In the genomic region with DNA sequence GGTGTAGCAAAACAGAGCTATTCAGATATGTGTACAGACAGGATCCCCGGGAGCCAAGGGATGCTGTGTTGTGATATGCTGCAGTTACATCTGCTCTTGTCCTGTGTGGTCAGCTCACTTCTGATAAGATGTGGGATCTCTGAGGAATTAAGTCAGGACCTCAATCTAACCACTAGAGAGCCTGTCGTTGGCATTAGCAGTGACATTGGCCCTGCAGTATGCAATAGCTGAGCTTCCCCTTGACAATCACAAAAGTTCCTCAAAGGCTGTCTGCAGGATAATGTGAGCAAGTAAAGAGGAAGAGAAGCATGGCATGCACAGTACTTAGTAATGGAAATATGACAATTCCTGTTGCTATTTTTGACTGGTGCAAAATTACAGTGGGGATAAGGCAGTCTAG, we compare ENCODE assay signal across 1 cellular context.
TF ChIP-seq lines count a peak whose summit lies in the region.

No MANE protein-coding gene starts in this region.

TF ChIP-seq in H1, 55 proteins besides CTCF, POLR2A, EP300 and RAD21:
- TF ChIP-seq TCF12 (IDR thresholded peaks at IDR 0.05; ENCODE audit: low read depth, low read length) = no peak
- TF ChIP-seq MAFK (IDR thresholded peaks at IDR 0.05; ENCODE audit: low read depth, low read length) = no peak
- TF ChIP-seq FOSL1 (IDR thresholded peaks at IDR 0.05; ENCODE audit: insufficient read depth, low read depth, low read length) = no peak
- no peak for TF ChIP-seq EGR1 (IDR thresholded peaks at IDR 0.05; ENCODE audit: borderline replicate concordance, low read depth, low read length)
- TF ChIP-seq SP4 (IDR thresholded peaks at IDR 0.05; ENCODE audit: low read length) = no peak
- TF ChIP-seq POU5F1 (IDR thresholded peaks at IDR 0.05; ENCODE audit: low read depth, low read length) = no peak
- TF ChIP-seq RNF2 (IDR thresholded peaks at IDR 0.05; ENCODE audit: borderline replicate concordance, low read depth, low read length, missing control alignments, poor library complexity, severe bottlenecking) = no peak
- no peak for TF ChIP-seq RFX5 (IDR thresholded peaks at IDR 0.05; ENCODE audit: borderline replicate concordance, low read depth, low read length)
- TF ChIP-seq USF2 (IDR thresholded peaks at IDR 0.05; ENCODE audit: low read length) = no peak
- no peak for TF ChIP-seq POLR2AphosphoS5 (IDR thresholded peaks at IDR 0.05; ENCODE audit: low read depth, low read length)
